1 cellular context compared by ENCODE assay signal in the genomic region with DNA sequence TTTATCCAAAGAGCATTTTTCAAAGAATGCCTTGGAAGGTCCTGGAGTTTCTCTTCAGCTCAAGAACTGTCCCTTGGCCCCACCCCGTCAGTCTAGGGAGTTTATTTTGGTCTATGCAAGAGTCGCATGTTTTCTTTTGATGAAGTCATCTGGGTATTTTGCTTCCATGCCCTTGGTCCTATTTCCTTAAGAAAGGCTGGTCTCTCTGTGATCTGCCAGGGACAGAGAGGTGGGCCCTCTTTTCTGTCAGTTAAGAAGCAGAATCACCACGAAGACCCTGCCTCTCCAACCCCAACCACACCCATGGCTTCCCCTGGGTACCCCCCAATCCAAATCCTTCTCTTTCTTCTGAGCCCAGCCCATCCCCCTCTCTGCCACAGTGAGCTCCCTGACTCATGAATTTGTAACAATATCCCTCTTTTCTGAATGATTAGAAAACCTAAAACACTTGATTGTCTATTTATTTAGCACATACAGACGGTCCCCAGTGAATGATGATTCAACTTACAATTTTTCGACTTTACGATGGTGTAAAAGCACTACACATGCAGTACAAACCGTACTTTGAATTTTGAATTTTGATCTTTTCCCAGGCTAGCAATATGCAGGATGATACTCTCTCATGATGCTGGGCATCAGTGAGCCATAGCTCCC.
TF ChIP-seq lines count a peak whose summit lies in the region.

No MANE protein-coding gene starts in this region.

TF ChIP-seq in HEK293, 187 proteins besides CTCF, POLR2A, EP300 and RAD21 (continued from another document and continues in another):
- TF ChIP-seq, protein P1, sequence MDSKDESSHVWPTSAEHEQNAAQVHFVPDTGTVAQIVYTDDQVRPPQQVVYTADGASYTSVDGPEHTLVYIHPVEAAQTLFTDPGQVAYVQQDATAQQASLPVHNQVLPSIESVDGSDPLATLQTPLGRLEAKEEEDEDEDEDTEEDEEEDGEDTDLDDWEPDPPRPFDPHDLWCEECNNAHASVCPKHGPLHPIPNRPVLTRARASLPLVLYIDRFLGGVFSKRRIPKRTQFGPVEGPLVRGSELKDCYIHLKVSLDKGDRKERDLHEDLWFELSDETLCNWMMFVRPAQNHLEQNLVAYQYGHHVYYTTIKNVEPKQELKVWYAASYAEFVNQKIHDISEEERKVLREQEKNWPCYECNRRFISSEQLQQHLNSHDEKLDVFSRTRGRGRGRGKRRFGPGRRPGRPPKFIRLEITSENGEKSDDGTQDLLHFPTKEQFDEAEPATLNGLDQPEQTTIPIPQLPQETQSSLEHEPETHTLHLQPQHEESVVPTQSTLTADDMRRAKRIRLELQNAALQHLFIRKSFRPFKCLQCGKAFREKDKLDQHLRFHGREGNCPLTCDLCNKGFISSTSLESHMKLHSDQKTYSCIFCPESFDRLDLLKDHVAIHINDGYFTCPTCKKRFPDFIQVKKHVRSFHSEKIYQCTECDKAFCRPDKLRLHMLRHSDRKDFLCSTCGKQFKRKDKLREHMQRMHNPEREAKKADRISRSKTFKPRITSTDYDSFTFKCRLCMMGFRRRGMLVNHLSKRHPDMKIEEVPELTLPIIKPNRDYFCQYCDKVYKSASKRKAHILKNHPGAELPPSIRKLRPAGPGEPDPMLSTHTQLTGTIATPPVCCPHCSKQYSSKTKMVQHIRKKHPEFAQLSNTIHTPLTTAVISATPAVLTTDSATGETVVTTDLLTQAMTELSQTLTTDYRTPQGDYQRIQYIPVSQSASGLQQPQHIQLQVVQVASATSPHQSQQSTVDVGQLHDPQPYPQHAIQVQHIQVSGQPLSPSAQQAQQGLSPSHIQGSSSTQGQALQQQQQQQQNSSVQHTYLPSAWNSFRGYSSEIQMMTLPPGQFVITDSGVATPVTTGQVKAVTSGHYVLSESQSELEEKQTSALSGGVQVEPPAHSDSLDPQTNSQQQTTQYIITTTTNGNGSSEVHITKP (tag by site-specific recombination; IDR thresholded peaks at IDR 0.05), result no peak
- TF ChIP-seq ZNF530 (tag by site-specific recombination; IDR thresholded peaks at IDR 0.05; ENCODE audit: low read depth) (no peak), MEIS1 (CRISPR knock-in tag; IDR thresholded peaks at IDR 0.05; ENCODE audit: borderline replicate concordance) (no peak), YY1 (tag by site-specific recombination; IDR thresholded peaks at IDR 0.05) (no peak), ZNF239 (tag by site-specific recombination; IDR thresholded peaks at IDR 0.05) (no peak), ZNF747 (tag by site-specific recombination; IDR thresholded peaks at IDR 0.05) (no peak), ZNF426 (tag by site-specific recombination; IDR thresholded peaks at IDR 0.05) (no peak), ZFP69B (tag by site-specific recombination; IDR thresholded peaks at IDR 0.05) (peak; percentile 97), ZNF211 (tag by site-specific recombination; IDR thresholded peaks at IDR 0.05; ENCODE audit: low read depth) (no peak), ZSCAN23 (tag by site-specific recombination; IDR thresholded peaks at IDR 0.05) (no peak), ZNF558 (tag by site-specific recombination; IDR thresholded peaks at IDR 0.05) (no peak), ZFP3 (tag by site-specific recombination; IDR thresholded peaks at IDR 0.05; ENCODE audit: low read depth) (no peak), ZNF416 (tag by site-specific recombination; IDR thresholded peaks at IDR 0.05) (no peak), SP2 (tag by site-specific recombination; IDR thresholded peaks at IDR 0.05) (no peak), TCF7L2 (IDR thresholded peaks at IDR 0.05; ENCODE audit: borderline replicate concordance, low read depth, low read length) (no peak), ZNF792 (tag by site-specific recombination; IDR thresholded peaks at IDR 0.05) (no peak), ZBTB1 (tag by site-specific recombination; IDR thresholded peaks at IDR 0.05) (no peak), ZNF777 (tag by site-specific recombination; IDR thresholded peaks at IDR 0.05; ENCODE audit: borderline replicate concordance) (no peak), ZBTB48 (tag by site-specific recombination; IDR thresholded peaks at IDR 0.05) (peak; percentile 58; the same call in 1 of the 2 replicates), HOXC10 (CRISPR knock-in tag; IDR thresholded peaks at IDR 0.05) (no peak), ZNF112 (tag by site-specific recombination; IDR thresholded peaks at IDR 0.05) (peak; percentile 9; the same call in 1 of the 2 replicates), KLF1 (tag by site-specific recombination; IDR thresholded peaks at IDR 0.05) (no peak), YY2 (tag by site-specific recombination; IDR thresholded peaks at IDR 0.05) (no peak), ZNF335 (tag by site-specific recombination; conservative IDR thresholded peaks at IDR 0.05) (peak; percentile 74), ZNF311 (tag by site-specific recombination; IDR thresholded peaks at IDR 0.05; ENCODE audit: borderline replicate concordance) (no peak), ZNF48 (tag by site-specific recombination; IDR thresholded peaks at IDR 0.05) (no peak)
- TF ChIP-seq, protein P2, sequence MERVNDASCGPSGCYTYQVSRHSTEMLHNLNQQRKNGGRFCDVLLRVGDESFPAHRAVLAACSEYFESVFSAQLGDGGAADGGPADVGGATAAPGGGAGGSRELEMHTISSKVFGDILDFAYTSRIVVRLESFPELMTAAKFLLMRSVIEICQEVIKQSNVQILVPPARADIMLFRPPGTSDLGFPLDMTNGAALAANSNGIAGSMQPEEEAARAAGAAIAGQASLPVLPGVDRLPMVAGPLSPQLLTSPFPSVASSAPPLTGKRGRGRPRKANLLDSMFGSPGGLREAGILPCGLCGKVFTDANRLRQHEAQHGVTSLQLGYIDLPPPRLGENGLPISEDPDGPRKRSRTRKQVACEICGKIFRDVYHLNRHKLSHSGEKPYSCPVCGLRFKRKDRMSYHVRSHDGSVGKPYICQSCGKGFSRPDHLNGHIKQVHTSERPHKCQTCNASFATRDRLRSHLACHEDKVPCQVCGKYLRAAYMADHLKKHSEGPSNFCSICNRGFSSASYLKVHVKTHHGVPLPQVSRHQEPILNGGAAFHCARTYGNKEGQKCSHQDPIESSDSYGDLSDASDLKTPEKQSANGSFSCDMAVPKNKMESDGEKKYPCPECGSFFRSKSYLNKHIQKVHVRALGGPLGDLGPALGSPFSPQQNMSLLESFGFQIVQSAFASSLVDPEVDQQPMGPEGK (tag by site-specific recombination; IDR thresholded peaks at IDR 0.05), result 0 out of 2 replicates have a peak, but pooled peaks have one; percentile 27
- TF ChIP-seq, protein P3, sequence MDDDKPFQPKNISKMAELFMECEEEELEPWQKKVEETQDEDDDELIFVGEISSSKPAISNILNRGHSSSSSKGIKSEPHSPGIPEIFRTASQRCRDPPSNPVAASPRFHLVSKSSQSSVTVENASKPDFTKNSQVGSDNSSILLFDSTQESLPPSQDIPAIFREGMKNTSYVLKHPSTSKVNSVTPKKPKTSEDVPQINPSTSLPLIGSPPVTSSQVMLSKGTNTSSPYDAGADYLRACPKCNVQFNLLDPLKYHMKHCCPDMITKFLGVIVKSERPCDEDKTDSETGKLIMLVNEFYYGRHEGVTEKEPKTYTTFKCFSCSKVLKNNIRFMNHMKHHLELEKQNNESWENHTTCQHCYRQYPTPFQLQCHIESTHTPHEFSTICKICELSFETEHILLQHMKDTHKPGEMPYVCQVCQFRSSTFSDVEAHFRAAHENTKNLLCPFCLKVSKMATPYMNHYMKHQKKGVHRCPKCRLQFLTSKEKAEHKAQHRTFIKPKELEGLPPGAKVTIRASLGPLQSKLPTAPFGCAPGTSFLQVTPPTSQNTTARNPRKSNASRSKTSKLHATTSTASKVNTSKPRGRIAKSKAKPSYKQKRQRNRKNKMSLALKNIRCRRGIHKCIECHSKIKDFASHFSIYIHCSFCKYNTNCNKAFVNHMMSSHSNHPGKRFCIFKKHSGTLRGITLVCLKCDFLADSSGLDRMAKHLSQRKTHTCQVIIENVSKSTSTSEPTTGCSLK (tag by site-specific recombination; IDR thresholded peaks at IDR 0.05), result no peak
- TF ChIP-seq, protein P4, sequence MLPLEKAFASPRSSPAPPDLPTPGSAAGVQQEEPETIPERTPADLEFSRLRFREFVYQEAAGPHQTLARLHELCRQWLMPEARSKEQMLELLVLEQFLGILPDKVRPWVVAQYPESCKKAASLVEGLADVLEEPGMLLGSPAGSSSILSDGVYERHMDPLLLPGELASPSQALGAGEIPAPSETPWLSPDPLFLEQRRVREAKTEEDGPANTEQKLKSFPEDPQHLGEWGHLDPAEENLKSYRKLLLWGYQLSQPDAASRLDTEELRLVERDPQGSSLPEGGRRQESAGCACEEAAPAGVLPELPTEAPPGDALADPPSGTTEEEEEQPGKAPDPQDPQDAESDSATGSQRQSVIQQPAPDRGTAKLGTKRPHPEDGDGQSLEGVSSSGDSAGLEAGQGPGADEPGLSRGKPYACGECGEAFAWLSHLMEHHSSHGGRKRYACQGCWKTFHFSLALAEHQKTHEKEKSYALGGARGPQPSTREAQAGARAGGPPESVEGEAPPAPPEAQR (tag by site-specific recombination; IDR thresholded peaks at IDR 0.05), result no peak
- TF ChIP-seq, protein P5, sequence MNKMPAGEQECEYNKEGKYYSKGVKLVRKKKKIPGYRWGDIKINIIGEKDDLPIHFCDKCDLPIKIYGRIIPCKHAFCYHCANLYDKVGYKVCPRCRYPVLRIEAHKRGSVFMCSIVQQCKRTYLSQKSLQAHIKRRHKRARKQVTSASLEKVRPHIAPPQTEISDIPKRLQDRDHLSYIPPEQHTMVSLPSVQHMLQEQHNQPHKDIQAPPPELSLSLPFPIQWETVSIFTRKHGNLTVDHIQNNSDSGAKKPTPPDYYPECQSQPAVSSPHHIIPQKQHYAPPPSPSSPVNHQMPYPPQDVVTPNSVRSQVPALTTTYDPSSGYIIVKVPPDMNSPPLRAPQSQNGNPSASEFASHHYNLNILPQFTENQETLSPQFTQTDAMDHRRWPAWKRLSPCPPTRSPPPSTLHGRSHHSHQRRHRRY (tag by site-specific recombination; IDR thresholded peaks at IDR 0.05), result no peak
- TF ChIP-seq, protein P6, sequence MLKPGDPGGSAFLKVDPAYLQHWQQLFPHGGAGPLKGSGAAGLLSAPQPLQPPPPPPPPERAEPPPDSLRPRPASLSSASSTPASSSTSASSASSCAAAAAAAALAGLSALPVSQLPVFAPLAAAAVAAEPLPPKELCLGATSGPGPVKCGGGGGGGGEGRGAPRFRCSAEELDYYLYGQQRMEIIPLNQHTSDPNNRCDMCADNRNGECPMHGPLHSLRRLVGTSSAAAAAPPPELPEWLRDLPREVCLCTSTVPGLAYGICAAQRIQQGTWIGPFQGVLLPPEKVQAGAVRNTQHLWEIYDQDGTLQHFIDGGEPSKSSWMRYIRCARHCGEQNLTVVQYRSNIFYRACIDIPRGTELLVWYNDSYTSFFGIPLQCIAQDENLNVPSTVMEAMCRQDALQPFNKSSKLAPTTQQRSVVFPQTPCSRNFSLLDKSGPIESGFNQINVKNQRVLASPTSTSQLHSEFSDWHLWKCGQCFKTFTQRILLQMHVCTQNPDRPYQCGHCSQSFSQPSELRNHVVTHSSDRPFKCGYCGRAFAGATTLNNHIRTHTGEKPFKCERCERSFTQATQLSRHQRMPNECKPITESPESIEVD (tag by site-specific recombination; IDR thresholded peaks at IDR 0.05), result peak; percentile 17; the same call in 1 of the 2 replicates
- TF ChIP-seq, protein P7, sequence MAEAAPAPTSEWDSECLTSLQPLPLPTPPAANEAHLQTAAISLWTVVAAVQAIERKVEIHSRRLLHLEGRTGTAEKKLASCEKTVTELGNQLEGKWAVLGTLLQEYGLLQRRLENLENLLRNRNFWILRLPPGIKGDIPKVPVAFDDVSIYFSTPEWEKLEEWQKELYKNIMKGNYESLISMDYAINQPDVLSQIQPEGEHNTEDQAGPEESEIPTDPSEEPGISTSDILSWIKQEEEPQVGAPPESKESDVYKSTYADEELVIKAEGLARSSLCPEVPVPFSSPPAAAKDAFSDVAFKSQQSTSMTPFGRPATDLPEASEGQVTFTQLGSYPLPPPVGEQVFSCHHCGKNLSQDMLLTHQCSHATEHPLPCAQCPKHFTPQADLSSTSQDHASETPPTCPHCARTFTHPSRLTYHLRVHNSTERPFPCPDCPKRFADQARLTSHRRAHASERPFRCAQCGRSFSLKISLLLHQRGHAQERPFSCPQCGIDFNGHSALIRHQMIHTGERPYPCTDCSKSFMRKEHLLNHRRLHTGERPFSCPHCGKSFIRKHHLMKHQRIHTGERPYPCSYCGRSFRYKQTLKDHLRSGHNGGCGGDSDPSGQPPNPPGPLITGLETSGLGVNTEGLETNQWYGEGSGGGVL (tag by site-specific recombination; IDR thresholded peaks at IDR 0.05), result no peak
- TF ChIP-seq, protein P8, sequence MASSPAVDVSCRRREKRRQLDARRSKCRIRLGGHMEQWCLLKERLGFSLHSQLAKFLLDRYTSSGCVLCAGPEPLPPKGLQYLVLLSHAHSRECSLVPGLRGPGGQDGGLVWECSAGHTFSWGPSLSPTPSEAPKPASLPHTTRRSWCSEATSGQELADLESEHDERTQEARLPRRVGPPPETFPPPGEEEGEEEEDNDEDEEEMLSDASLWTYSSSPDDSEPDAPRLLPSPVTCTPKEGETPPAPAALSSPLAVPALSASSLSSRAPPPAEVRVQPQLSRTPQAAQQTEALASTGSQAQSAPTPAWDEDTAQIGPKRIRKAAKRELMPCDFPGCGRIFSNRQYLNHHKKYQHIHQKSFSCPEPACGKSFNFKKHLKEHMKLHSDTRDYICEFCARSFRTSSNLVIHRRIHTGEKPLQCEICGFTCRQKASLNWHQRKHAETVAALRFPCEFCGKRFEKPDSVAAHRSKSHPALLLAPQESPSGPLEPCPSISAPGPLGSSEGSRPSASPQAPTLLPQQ (tag by site-specific recombination; IDR thresholded peaks at IDR 0.05), result peak; percentile 99
- TF ChIP-seq, protein P9, sequence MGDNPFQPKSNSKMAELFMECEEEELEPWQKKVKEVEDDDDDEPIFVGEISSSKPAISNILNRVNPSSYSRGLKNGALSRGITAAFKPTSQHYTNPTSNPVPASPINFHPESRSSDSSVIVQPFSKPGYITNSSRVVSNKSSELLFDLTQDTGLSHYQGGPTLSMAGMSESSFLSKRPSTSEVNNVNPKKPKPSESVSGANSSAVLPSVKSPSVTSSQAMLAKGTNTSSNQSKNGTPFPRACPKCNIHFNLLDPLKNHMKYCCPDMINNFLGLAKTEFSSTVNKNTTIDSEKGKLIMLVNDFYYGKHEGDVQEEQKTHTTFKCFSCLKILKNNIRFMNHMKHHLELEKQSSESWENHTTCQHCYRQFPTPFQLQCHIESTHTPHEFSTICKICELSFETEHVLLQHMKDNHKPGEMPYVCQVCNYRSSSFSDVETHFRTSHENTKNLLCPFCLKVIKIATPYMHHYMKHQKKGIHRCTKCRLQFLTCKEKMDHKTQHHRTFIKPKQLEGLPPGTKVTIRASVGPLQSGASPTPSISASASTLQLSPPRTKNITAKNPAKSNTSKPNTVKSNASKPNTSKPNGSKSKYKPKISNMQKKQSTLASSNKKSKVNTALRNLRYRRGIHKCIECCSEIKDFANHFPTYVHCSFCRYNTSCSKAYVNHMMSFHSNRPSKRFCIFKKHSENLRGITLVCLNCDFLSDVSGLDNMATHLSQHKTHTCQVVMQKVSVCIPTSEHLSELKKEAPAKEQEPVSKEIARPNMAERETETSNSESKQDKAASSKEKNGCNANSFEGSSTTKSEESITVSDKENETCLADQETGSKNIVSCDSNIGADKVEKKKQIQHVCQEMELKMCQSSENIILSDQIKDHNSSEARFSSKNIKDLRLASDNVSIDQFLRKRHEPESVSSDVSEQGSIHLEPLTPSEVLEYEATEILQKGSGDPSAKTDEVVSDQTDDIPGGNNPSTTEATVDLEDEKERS (tag by site-specific recombination; IDR thresholded peaks at IDR 0.05), result no peak
- TF ChIP-seq, protein P10, sequence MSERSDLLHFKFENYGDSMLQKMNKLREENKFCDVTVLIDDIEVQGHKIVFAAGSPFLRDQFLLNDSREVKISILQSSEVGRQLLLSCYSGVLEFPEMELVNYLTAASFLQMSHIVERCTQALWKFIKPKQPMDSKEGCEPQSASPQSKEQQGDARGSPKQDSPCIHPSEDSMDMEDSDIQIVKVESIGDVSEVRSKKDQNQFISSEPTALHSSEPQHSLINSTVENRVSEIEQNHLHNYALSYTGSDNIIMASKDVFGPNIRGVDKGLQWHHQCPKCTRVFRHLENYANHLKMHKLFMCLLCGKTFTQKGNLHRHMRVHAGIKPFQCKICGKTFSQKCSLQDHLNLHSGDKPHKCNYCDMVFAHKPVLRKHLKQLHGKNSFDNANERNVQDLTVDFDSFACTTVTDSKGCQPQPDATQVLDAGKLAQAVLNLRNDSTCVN (tag by site-specific recombination; optimal IDR thresholded peaks at IDR 0.05), result no peak
